8 cellular contexts compared by ENCODE assay signal in the genomic region with DNA sequence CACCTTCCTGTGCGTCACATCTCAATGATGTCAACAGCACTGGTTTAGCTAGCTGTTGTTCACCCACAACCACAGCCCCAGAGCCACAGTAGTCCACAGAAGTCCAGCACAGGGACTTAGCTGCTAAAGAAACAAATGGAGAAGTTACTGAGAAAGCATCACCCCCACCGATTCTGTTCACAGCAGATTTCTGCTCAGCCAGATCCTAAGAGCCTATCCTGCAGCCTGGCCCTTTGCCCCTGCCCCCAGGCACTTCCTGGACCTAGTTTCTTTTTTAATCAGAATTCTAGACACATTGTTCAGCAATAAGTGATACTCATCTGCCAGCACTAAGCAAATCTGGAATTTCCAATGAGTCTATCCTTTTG. TPM values are rescaled to one million over a fixed set of nuclear protein-coding genes. Genes with fewer than 3 reads are reported as not detected.
DNase-seq lines count a peak whose midpoint lies in the region; ATAC-seq and TF ChIP-seq lines count a peak whose summit lies in the region.

No MANE protein-coding gene starts in this region.

- no peak for TF ChIP-seq CTCF in body of pancreas (IDR thresholded peaks at IDR 0.05)
- TF ChIP-seq CTCF in right lobe of liver (IDR thresholded peaks at IDR 0.05) = no peak
- TF ChIP-seq CTCF in WERI-Rb-1 (IDR thresholded peaks at IDR 0.05; ENCODE audit: low read depth, low read length) = no peak

- POLR2A ChIA-PET in T-cell (lab: Charles Lee) = interaction anchor here (0.6 to 3.3 kb wide), 9 partner anchors 9 to 135 kb away, joined by 4 to 17 read pairs (median 5); a partner anchor contains a TSS

- peak overlapping the region; percentile 94 to 96 for H3K27ac Mint-ChIP-seq in T-cell

- H3K9me3 ChIP-seq in body of pancreas (no peaks in the 10 kb centered on the region), right lobe of liver (no peaks in the 10 kb centered on the region), WERI-Rb-1 (ENCODE audit: severe bottlenecking) (no peaks in the 10 kb centered on the region)

- H3K4me1 ChIP-seq in body of pancreas (peaks cover 83% of the 10 kb centered on the region), right lobe of liver (peaks cover 2 to 86% (median 36%) of the 10 kb centered on the region in 4 donors)

- peaks cover 92 to 97% (median 93%) of the 10 kb centered on the region in 3 donors for H3K4me1 Mint-ChIP-seq in T-cell

- no peaks in the 10 kb centered on the region for H3K36me3 Mint-ChIP-seq in T-cell

- H3K27ac ChIP-seq in body of pancreas = peak overlapping the region; percentile 28 to 94 (median 64)
- peak overlapping the region; percentile 71 to 99 (median 99) for H3K27ac ChIP-seq in right lobe of liver
- H3K27ac ChIP-seq in WERI-Rb-1 = no peak overlapping the region; the same call in 1 of the 2 replicates

- TF ChIP-seq POLR2A in body of pancreas (IDR thresholded peaks at IDR 0.05) (peak in 1 of 3 donors; percentile 48), right lobe of liver (IDR thresholded peaks at IDR 0.05) (peak; percentile 42)

- DNase-seq in T-cell (peak in 33 of 34 experiments; percentile 27 to 83 (median 68)), body of pancreas (peak in 1 of 4 donors; percentile 74), right lobe of liver (peak in 2 of 3 donors; percentile 50 to 66), WERI-Rb-1 (no peak), kidney glomerular epithelial cell (lab: John Stamatoyannopoulos, UW) (no peak)
- DNase-seq in stimulated activated CD8-positive, alpha-beta memory T cell treated with anti-CD3 and anti-CD28 coated beads, Interleukin-12 subunit alpha, Interleukin-12 subunit beta, amount 100 ng/mL, for 4 hours (ENCODE audit: low read depth) = peak; percentile 39

- CTCF ChIA-PET in T-cell (lab: Charles Lee) = interaction anchor here (0.5 to 2.5 kb wide), 8 partner anchors 8 to 137 kb away, joined by 3 to 10 read pairs (median 3); a partner anchor contains a TSS

- H3K9me3 Mint-ChIP-seq in T-cell = no peaks in the 10 kb centered on the region

- no peaks in the 10 kb centered on the region for H3K27me3 Mint-ChIP-seq in T-cell

- H3K4me3 Mint-ChIP-seq in T-cell = peak overlapping the region; percentile 63 to 96 (median 76)

- H3K36me3 ChIP-seq in body of pancreas (replicated peaks in 1 of 2; ENCODE audit: insufficient read depth in 1 of 2, low read depth in 2 of 2) (no peaks in the 10 kb centered on the region), right lobe of liver (no peaks in the 10 kb centered on the region), WERI-Rb-1 (no peaks in the 10 kb centered on the region)

- no peaks in the 10 kb centered on the region for H3K27me3 ChIP-seq in body of pancreas
- H3K27me3 ChIP-seq in right lobe of liver = no peaks in the 10 kb centered on the region
- H3K27me3 ChIP-seq in WERI-Rb-1 (ENCODE audit: insufficient read depth, low read depth, severe bottlenecking) = no peaks in the 10 kb centered on the region

- intact Hi-C loops in body of pancreas (cut with DNase I) = no loop called here
- intact Hi-C loops in right lobe of liver (cut with DNase I) = loop anchor here in 1 of 2 donors (10.0 kb wide), 1 partner anchor 75 kb away; no protein-coding TSS in a partner anchor

- 52 to 73% methylated on average over 2 of the region's 2 CpGs for WGBS in body of pancreas, 2 donors
- 14% methylated on average over 1 of the region's 2 CpGs for WGBS in right lobe of liver (ENCODE audit: insufficient coverage, low coverage, low lambda C conversion rate, missing lambda C conversion rate)

- H3K4me3 ChIP-seq in body of pancreas (no peak overlapping the region), right lobe of liver (no peak overlapping the region), WERI-Rb-1 (ENCODE audit: low read depth, low read length) (no peak overlapping the region)

- peak; percentile 16 for ATAC-seq in GM18499 (IDR thresholded peaks at IDR 0.05; ENCODE audit: insufficient read depth, unreplicated experiment)
- ATAC-seq in HG03095 (IDR thresholded peaks at IDR 0.05; ENCODE audit: unreplicated experiment) = peak; percentile 23
- peak; percentile 44 to 77 (median 49) for ATAC-seq in T-cell (replicated peaks in 1 of 4)
- no peak for ATAC-seq in body of pancreas
- peak; percentile 2 to 11 (median 6) for ATAC-seq in right lobe of liver

RNA-seq across cellular contexts. Expression of a gene that starts 7.4 kb away (rescaled TPM):
- total RNA-seq in T-cell (10 to 100 TPM; 33.2 to 85.3 (median 44.1) TPM), body of pancreas (10 to 100 TPM; 31.3 to 42.3 TPM), right lobe of liver (100 to 1,000 TPM in 1 of 6 experiments, 10 to 100 TPM in 5; 48.5 to 145 (median 79.5) TPM)

Comparison
In these comparisons a context has a peak if more than half of its experiments do, and no peak if none do; other contexts are left out.
1. DNase-seq: peak in T-cell (33 of 34), right lobe of liver (2 of 3) and stimulated activated CD8-positive, alpha-beta memory T cell treated with anti-CD3 and anti-CD28 coated beads, Interleukin-12 subunit alpha, Interleukin-12 subunit beta, amount 100 ng/mL, for 4 hours (single experiment); none in WERI-Rb-1 (single experiment) and kidney glomerular epithelial cell (single experiment).